ENCODE assay signal across 13 cellular contexts in the genomic region with DNA sequence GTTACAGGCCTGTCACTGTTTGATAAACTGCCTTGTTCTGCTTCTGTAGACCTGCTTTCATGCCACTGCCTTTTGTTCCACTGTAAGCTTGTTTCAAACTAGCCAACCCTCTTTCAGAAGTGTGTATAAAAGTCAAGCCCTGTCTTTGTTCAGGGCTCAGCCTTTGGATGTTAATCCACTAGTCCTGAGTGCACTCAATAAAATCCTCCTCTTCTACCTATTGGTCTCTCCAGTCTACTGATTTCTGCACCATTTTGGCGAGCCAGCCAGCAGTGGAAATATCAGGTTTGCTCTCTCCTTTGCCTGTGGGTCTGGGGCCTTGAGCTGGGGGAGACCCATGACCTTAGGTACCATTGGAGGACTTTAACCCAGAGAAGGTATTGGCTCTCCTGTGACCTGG.
"Had no signal": no experiment of that assay in that cellular context is flagged by ENCODE, and none has a peak within 500 bp of the region (broad histone marks: within the 10 kb centered on the region; RNA-seq: fewer than 3 reads in every experiment).

No MANE protein-coding gene starts in this region.

- H3K27ac ChIP-seq: ascending aorta, right atrium auricular region, tibial artery, WERI-Rb-1 had no signal

- H3K4me3 ChIP-seq: ascending aorta, right atrium auricular region, smooth muscle cell, tibial artery had no signal

- H3K4me2 ChIP-seq: smooth muscle cell had no signal

- H3K4me1 ChIP-seq: ascending aorta, right atrium auricular region, tibial artery had no signal

- ATAC-seq: activated CD8-positive, alpha-beta T cell treated with anti-CD3 and anti-CD28 coated beads, Interleukin-2, amount 10 ng/mL, durations not matched to agents 7 days and 5 days; natural killer cell treated with Interleukin-12 subunit alpha and Interleukin-12 subunit beta and Interleukin-15 and Interleukin-18, amount 100 ng/mL, for 72 hours; stimulated activated effector memory CD8-positive, alpha-beta T cell treated with anti-CD3 and anti-CD28 coated beads, Interleukin-12 subunit alpha, Interleukin-12 subunit beta, amount 100 ng/mL, for 72 hours had no signal

- H3K27me3 ChIP-seq: ascending aorta, right atrium auricular region, tibial artery had no signal

- DNase-seq: activated CD4-positive, alpha-beta T cell treated with anti-CD3 and anti-CD28 coated beads for 48 hours; activated CD8-positive, alpha-beta memory T cell treated with anti-CD3 and anti-CD28 coated beads, Interleukin-2, amount 50 U/mL, for 48 hours; activated CD8-positive, alpha-beta T cell treated with anti-CD3 and anti-CD28 coated beads, Interleukin-2, amount 10 ng/mL, durations not matched to agents 7 days and 5 days; foreskin melanocyte; head of caudate nucleus; nucleus accumbens; tibial artery; WERI-Rb-1 had no signal

- H3K36me3 ChIP-seq: ascending aorta, right atrium auricular region, tibial artery, WERI-Rb-1 had no signal
